21 cellular contexts compared by ENCODE assay signal in the genomic region with DNA sequence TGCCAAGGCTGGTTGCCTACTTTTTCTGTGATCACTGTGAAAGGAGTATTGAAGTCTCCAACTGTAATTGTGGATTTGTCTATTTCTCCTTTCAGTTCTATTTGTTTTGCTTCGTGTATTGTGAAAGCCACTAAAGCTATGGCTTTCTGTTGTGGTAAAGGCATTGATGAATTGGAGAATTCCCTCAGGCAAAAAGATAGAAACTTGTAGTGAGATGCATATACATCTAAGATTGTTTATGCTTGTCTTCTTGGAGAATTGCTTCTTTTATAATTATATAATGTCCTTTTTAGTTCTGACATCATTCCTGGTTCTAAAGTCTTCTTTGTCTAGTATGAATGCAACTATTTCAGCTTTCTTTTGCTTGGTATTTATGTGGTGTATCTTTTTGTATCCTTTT. TPM values are rescaled to one million over a fixed set of nuclear protein-coding genes. Genes with fewer than 3 reads are reported as not detected.
A peak's percentile ranks its signal among the peaks of the same experiment; 100 is the strongest.
DNase-seq lines count a peak whose midpoint lies in the region; TF ChIP-seq lines count a peak whose summit lies in the region.
"Had no signal": no experiment of that assay in that cellular context is flagged by ENCODE, and none has a peak within 500 bp of the region (broad histone marks: within the 10 kb centered on the region; RNA-seq: fewer than 3 reads in every experiment).

No MANE protein-coding gene starts in this region.

- TF ChIP-seq EP300 in ovary (IDR thresholded peaks at IDR 0.05): no peak

- TF ChIP-seq POLR2A in ovary (IDR thresholded peaks at IDR 0.05): no peak

- no peaks in the 10 kb centered on the region for H3K9me3 ChIP-seq in ovary
- H3K9me3 ChIP-seq: A549 had no signal

- no peak overlapping the region for H3K4me3 ChIP-seq in ovary
- H3K4me3 ChIP-seq: A549; BLaER1 treated with 17β-estradiol and CSF1 and Interleukin-3, amounts not matched to agents 10 nM and 100 nM; GM12878 had no signal

- DNase-seq in COLO829 (ENCODE audit: low spot score): peak; percentile 66
- peak; percentile 97 for DNase-seq in SK-MEL-5 (ENCODE audit: low read depth, low spot score)
- peak; percentile 3 for DNase-seq in pons (ENCODE audit: low spot score)
- DNase-seq in NCI-H1092 (lab: John Stamatoyannopoulos, UW): no peak
- no peak for DNase-seq in ovary
- DNase-seq: AML-193; CD4-positive, alpha-beta T cell; CD8-positive, alpha-beta T cell; COR-L47; DMS 273 treated with DMSO at 0.1 percent for 48 hours; DMS153; DMS53; DMS79; DND-41; EL; GDM1 had no signal

- no peaks in the 10 kb centered on the region for H3K36me3 ChIP-seq in ovary

- no peak overlapping the region for H3K27ac ChIP-seq in ovary
- H3K27ac ChIP-seq: 22Rv1; A549; BLaER1 treated with 17β-estradiol and CSF1 and Interleukin-3, amounts not matched to agents 10 nM and 100 nM; C4-2B had no signal

- H3K27me3 ChIP-seq in ovary: no peaks in the 10 kb centered on the region
- H3K27me3 ChIP-seq: BLaER1 treated with 17β-estradiol and CSF1 and Interleukin-3, amounts not matched to agents 10 nM and 100 nM had no signal

- in situ Hi-C loops in SK-MEL-5 (cut with HindIII; ENCODE audit: low pct_unique_long_range_greater_than_20kb, low sequenced_read_pairs): no loop called here

- intact Hi-C loops in ovary (cut with DNase I): no loop called here

- no peak for TF ChIP-seq CTCF in ovary (IDR thresholded peaks at IDR 0.05)

- 90 to 96% (median 92%) methylated on average over 1 of the region's 1 CpG for WGBS in ovary, 3 donors

- H3K4me1 ChIP-seq in ovary (ENCODE audit: insufficient read depth): no peaks in the 10 kb centered on the region
- H3K4me1 ChIP-seq: A549; BLaER1 treated with 17β-estradiol and CSF1 and Interleukin-3, amounts not matched to agents 10 nM and 100 nM had no signal

RNA-seq across cellular contexts. Expression of a gene that starts 36.8 kb away (rescaled TPM):
- total RNA-seq in SK-MEL-5 (2014; rRNA removed; shearing (Covaris generic)): 8.6 and 9.7 TPM in 2 replicates
- 2.6 and 5.1 TPM in 2 replicates for polyA plus RNA-seq in SK-MEL-5 (2015; cell fraction: cytosol; rRNA removed)
- 12.6 and 16.9 TPM in 2 replicates for polyA plus RNA-seq in SK-MEL-5 (2015; cell fraction: nucleus; rRNA removed)
- 10 to 100 TPM in 2 of 7 donors, 1 to 10 TPM in 5; 7.8 to 16.6 (median 9.4) TPM for total RNA-seq in ovary
- polyA plus RNA-seq in ovary: 1 to 10 TPM; 3.3 to 5.9 TPM

RNA-seq across cellular contexts. Expression of a gene that starts 37.0 kb away (rescaled TPM):
- 23.3 and 28.2 TPM in 2 replicates for total RNA-seq in SK-MEL-5 (2014; rRNA removed; shearing (Covaris generic))
- 15.5 and 25.8 TPM in 2 replicates for polyA plus RNA-seq in SK-MEL-5 (2015; cell fraction: cytosol; rRNA removed)
- 15.4 and 18.5 TPM in 2 replicates for polyA plus RNA-seq in SK-MEL-5 (2015; cell fraction: nucleus; rRNA removed)
- total RNA-seq in ovary: 10 to 100 TPM; 13.1 to 24.9 (median 20.2) TPM
- 10 to 100 TPM in 1 of 2 donors, 1 to 10 TPM in 1; 8.0 to 15.8 TPM for polyA plus RNA-seq in ovary

Comparison
In these comparisons a context has a peak if more than half of its experiments do, and no peak if none do; other contexts are left out.
1. DNase-seq: peak in COLO829 (single experiment), SK-MEL-5 (single experiment) and pons (single experiment); none in NCI-H1092 (single experiment) and ovary (0 of 5).